29 cellular contexts compared by ENCODE assay signal in the genomic region with DNA sequence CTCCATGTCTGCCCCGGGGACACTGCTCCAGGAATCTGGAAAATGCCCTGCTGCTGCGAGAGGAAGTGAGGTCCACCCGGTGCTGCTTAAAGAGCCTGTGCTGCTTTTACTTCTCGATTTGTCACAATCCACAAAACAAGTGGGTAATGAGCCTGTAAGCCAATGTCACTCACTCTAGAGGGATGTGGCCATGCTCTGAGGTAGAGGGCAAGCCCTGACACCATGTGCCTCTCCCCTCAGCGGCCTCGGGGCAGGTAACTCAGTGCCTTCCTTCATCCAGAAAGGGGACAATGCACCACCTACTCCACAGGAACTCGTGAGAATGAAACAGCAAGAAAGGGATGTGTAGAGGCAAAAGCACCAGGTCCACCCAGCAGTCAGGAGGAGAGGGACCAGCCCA.
"Had no signal": no experiment of that assay in that cellular context is flagged by ENCODE, and none has a peak within 500 bp of the region (broad histone marks: within the 10 kb centered on the region; RNA-seq: fewer than 3 reads in every experiment).

No MANE protein-coding gene starts in this region.

- H3K27me3 ChIP-seq: ascending aorta had no signal

- H3K4me3 ChIP-seq: ascending aorta had no signal

- ATAC-seq: activated CD8-positive, alpha-beta T cell treated with anti-CD3 and anti-CD28 coated beads for 36 hours; activated naive CD8-positive, alpha-beta T cell treated with anti-CD3 and anti-CD28 coated beads, Interleukin-2, amount 50 U/mL, for 24 hours; activated T-cell treated with anti-CD3 and anti-CD28 coated beads, Interleukin-2, amount 50 U/mL, for 4 hours; activated T-cell treated with anti-CD3 and anti-CD28 coated beads, Interleukin-2, amount 50 U/mL, for 72 hours; activated T-helper 17 cell treated with anti-CD3 and anti-CD28 coated beads, Interleukin-2, amount 50 U/mL, for 72 hours had no signal

- FAIRE-seq: TTC549 had no signal

- H3K9me3 ChIP-seq: ascending aorta had no signal

- DNase-seq: activated B cell treated with CpG ODN at 0.5 μM for 24 hours; activated CD4-positive, alpha-beta memory T cell treated with anti-CD3 and anti-CD28 coated beads for 36 hours; activated CD4-positive, alpha-beta T cell treated with anti-CD3 and anti-CD28 coated beads for 4 hours; activated CD4-positive, alpha-beta T cell treated with anti-CD3 and anti-CD28 coated beads, Interleukin-2, amount 10 ng/mL, durations not matched to agents 24 days and 14 days; activated CD4-positive, alpha-beta T cell treated with anti-CD3 and anti-CD28 coated beads, Interleukin-2, amount 50 U/mL, for 1 hour; activated CD4-positive, alpha-beta T cell treated with anti-CD3 and anti-CD28 coated beads, Interleukin-2, amount 50 U/mL, for 4 hours; activated CD4-positive, CD25-positive, alpha-beta regulatory T cell treated with anti-CD3 and anti-CD28 coated beads, Interleukin-2, amount 50 U/mL, for 72 hours; activated CD8-positive, alpha-beta memory T cell treated with anti-CD3 and anti-CD28 coated beads, Interleukin-2, amount 50 U/mL, for 4 hours; activated CD8-positive, alpha-beta T cell treated with anti-CD3 and anti-CD28 coated beads for 36 hours; activated effector memory CD4-positive, alpha-beta T cell treated with anti-CD3 and anti-CD28 coated beads, Interleukin-2, amount 50 U/mL, for 16 hours; activated gamma-delta T cell treated with Interleukin-2 at 50 U/mL for 16 hours; activated naive CD4-positive, alpha-beta T cell treated with anti-CD3 and anti-CD28 coated beads, Interleukin-2, amount 10 ng/mL, durations not matched to agents 7 days and 5 days; activated naive CD4-positive, alpha-beta T cell treated with Interleukin-2 at 50 U/mL for 16 hours; activated naive CD8-positive, alpha-beta T cell treated with anti-CD3 and anti-CD28 coated beads, Interleukin-2, amount 10 ng/mL, durations not matched to agents 7 days and 5 days; activated naive CD8-positive, alpha-beta T cell treated with anti-CD3 and anti-CD28 coated beads, Interleukin-2, amount 50 U/mL, for 24 hours; activated T-cell treated with anti-CD3 and anti-CD28 coated beads for 4 hours; activated T-cell treated with anti-CD3 and anti-CD28 coated beads, Interleukin-2, amount 50 U/mL, for 1 hour; activated T-cell treated with anti-CD3 and anti-CD28 coated beads, Interleukin-2, amount 50 U/mL, for 4 hours; activated T-cell treated with anti-CD3 and anti-CD28 coated beads, Interleukin-2, amount 50 U/mL, for 72 hours; amygdala; anterior cingulate cortex; central memory CD4-positive, alpha-beta T cell; T-helper 1 cell; T-helper 2 cell; T-helper 9 cell had no signal

- H3K4me1 ChIP-seq: ascending aorta had no signal

- H3K27ac ChIP-seq: ascending aorta, VCaP had no signal

- H3K36me3 ChIP-seq: ascending aorta had no signal
